25 cellular contexts compared by ENCODE assay signal in the genomic region with DNA sequence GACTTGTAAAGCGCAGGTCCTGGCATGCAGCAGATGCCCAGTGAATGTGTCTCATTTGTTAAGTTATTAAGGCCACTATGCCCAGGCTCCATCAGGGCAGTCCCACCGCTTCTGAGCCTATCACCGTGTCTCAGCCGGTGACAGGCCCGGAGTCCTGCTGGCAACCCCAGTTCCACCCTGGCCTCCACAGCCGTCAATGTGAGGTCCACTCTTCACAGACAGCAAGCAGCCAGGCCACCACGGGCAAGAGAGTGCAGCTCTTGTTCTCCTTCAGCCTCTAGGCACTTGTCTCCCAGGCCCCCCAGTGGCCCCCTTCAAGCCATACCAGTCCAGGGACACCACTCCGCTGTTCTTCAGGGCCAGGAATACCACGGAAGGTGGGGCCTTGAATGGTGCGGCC. TPM values are rescaled to one million over a fixed set of nuclear protein-coding genes. Genes with fewer than 3 reads are reported as not detected.
"Had no signal": no experiment of that assay in that cellular context is flagged by ENCODE, and none has a peak within 500 bp of the region (broad histone marks: within the 10 kb centered on the region; RNA-seq: fewer than 3 reads in every experiment).

No MANE protein-coding gene starts in this region.

- H3K9me3 ChIP-seq: MG63, SJCRH30 had no signal

- ATAC-seq: HepG2, SK-N-SH treated with all-trans-retinoic acid at 6 μM for 48 hours had no signal

- H3K27ac ChIP-seq: SJCRH30 had no signal

- H3K4me1 ChIP-seq: SJCRH30 had no signal

- H3K27me3 ChIP-seq: MG63, SJCRH30 had no signal

- H3K36me3 ChIP-seq: MG63, SJCRH30 had no signal

- FAIRE-seq: HepG2, RCC 7860 had no signal

- DNase-seq: IMR-90, Karpas-422, KG1, MG63, NCI-H1092, NCI-H1105 treated with DMSO at 0.1 percent for 48 hours, NCI-H1417 treated with DMSO at 0.1 percent for 48 hours, NCI-H146, NCI-H187, NCI-H2029, NCI-H2081 treated with DMSO at 0.1 percent for 48 hours, NCI-H2171, NCI-H226, NCI-H446, NCI-H510A, NCI-H524 treated with DMSO at 0.1 percent for 48 hours, NCI-H69, NCI-H774, RPMI8226, SHP77 treated with DMSO at 0.1 percent for 48 hours, SJCRH30 had no signal

- H3K4me3 ChIP-seq: MG63, SJCRH30 had no signal

RNA-seq across cellular contexts. Expression of a gene that starts 22.6 kb away (rescaled TPM):
- total RNA-seq: HepG2, HT1080, IMR-90, SJCRH30 had no signal
- polyA plus RNA-seq: IMR-90 had no signal

RNA-seq across cellular contexts. Expression of a gene that starts 25.5 kb away (rescaled TPM):
- total RNA-seq: HepG2, HT1080, IMR-90, SJCRH30 had no signal
- polyA plus RNA-seq: HepG2, IMR-90 had no signal

RNA-seq across cellular contexts. Expression of a gene that starts 33.7 kb away (rescaled TPM):
- total RNA-seq: HepG2, HT1080, IMR-90, SJCRH30 had no signal
- polyA plus RNA-seq: HepG2, IMR-90 had no signal

RNA-seq across cellular contexts. Expression of a gene that starts 42.0 kb away (rescaled TPM):
- total RNA-seq: HT1080, IMR-90, SJCRH30 had no signal
- polyA plus RNA-seq: HepG2, IMR-90 had no signal

RNA-seq across cellular contexts. Expression of a gene that starts 59.3 kb away (rescaled TPM):
- total RNA-seq: HepG2, IMR-90 had no signal
- polyA plus RNA-seq: HepG2, IMR-90 had no signal
